ENCODE assay signal across 19 cellular contexts in genomic region chr2:1251520-1251919, GRCh38.
"Had no signal": no experiment of that assay in that cellular context is flagged by ENCODE, and none has a peak within 500 bp of the region (broad histone marks: within the 10 kb centered on the region; RNA-seq: fewer than 3 reads in every experiment).

No MANE protein-coding gene starts in this region.

- H3K27me3 ChIP-seq: gastrocnemius medialis, ovary, right atrium auricular region, testis, tibial nerve had no signal

- H3K27ac ChIP-seq: epithelial cell of prostate, esophagus muscularis mucosa, gastrocnemius medialis, heart right ventricle, ovary, right atrium auricular region, testis, tibial nerve had no signal

- ATAC-seq: gastrocnemius medialis; heart right ventricle; left lobe of liver; naive thymus-derived CD8-positive, alpha-beta T cell had no signal

- H3K4me1 ChIP-seq: esophagus muscularis mucosa, gastrocnemius medialis, right atrium auricular region, testis, tibial nerve had no signal

- H3K27me3 Mint-ChIP-seq: stimulated activated naive CD8-positive, alpha-beta T cell treated with anti-CD3 and anti-CD28 coated beads, Interleukin-15, Interleukin-2, amounts not matched to agents 100 ng/mL and 50 ng/mL, for 24 hours had no signal

- H3K27ac Mint-ChIP-seq: stimulated activated naive CD8-positive, alpha-beta T cell treated with anti-CD3 and anti-CD28 coated beads, Interleukin-15, Interleukin-2, amounts not matched to agents 100 ng/mL and 50 ng/mL, for 24 hours had no signal

- H3K9me3 ChIP-seq: esophagus muscularis mucosa, gastrocnemius medialis, heart right ventricle, ovary, right atrium auricular region, testis, tibial nerve had no signal

- H3K4me3 Mint-ChIP-seq: naive thymus-derived CD8-positive, alpha-beta T cell; neural crest cell; stimulated activated naive CD8-positive, alpha-beta T cell treated with anti-CD3 and anti-CD28 coated beads, Interleukin-15, Interleukin-2, amounts not matched to agents 100 ng/mL and 50 ng/mL, for 24 hours had no signal

- H3K9me3 Mint-ChIP-seq: naive thymus-derived CD8-positive, alpha-beta T cell; neural crest cell; stimulated activated naive CD8-positive, alpha-beta T cell treated with anti-CD3 and anti-CD28 coated beads, Interleukin-15, Interleukin-2, amounts not matched to agents 100 ng/mL and 50 ng/mL, for 24 hours had no signal

- H3K36me3 ChIP-seq: esophagus muscularis mucosa, gastrocnemius medialis, heart right ventricle, ovary, right atrium auricular region, tibial nerve had no signal

- H3K4me3 ChIP-seq: esophagus muscularis mucosa, gastrocnemius medialis, heart right ventricle, ovary, right atrium auricular region, smooth muscle cell, testis, tibial nerve had no signal

- DNase-seq: effector memory CD4-positive, alpha-beta T cell; gastrocnemius medialis; heart right ventricle; hypothalamus; kidney glomerular epithelial cell; mammary epithelial cell; naive thymus-derived CD8-positive, alpha-beta T cell; nucleus accumbens; ovary; stimulated activated CD4-positive, alpha-beta T cell treated with anti-CD3 and anti-CD28 coated beads, Interleukin-2, amount 100 ng/mL, for 48 hours; testis had no signal
